1 cellular context compared by ENCODE assay signal in the genomic region with DNA sequence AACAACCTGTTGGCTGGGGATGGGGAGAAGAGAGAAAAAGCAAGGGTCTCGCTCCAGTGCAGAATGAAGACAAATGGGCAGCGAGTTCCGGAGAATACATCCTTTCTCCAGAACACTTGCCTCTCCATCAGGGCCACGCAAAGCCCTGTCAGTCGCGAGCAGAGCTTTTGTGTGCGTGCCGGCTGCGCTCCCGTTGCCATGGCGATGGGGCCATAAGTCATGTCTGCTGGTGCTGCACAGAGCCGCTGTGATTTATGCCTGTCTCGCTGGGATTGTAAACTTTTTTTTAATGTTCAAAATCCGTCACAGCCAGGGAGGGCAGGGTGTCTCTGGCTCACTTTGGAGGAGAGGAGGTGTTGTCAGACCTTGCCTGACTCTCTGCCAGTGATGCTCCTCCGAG.
TF ChIP-seq lines count a peak whose summit lies in the region.

No MANE protein-coding gene starts in this region.

TF ChIP-seq in WTC11, 78 proteins besides CTCF, POLR2A, EP300 and RAD21 (continued from another document):
- TF ChIP-seq, protein P1, sequence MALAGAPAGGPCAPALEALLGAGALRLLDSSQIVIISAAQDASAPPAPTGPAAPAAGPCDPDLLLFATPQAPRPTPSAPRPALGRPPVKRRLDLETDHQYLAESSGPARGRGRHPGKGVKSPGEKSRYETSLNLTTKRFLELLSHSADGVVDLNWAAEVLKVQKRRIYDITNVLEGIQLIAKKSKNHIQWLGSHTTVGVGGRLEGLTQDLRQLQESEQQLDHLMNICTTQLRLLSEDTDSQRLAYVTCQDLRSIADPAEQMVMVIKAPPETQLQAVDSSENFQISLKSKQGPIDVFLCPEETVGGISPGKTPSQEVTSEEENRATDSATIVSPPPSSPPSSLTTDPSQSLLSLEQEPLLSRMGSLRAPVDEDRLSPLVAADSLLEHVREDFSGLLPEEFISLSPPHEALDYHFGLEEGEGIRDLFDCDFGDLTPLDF (CRISPR knock-in tag; IDR thresholded peaks at IDR 0.05), result no peak
- TF ChIP-seq ESRRA (CRISPR knock-in tag; IDR thresholded peaks at IDR 0.05; ENCODE audit: borderline replicate concordance), result no peak
- TF ChIP-seq ZNF232 (CRISPR knock-in tag; IDR thresholded peaks at IDR 0.05), result no peak
- no peak for TF ChIP-seq HMGXB4 (CRISPR knock-in tag; IDR thresholded peaks at IDR 0.05)
- TF ChIP-seq ZNF416 (CRISPR knock-in tag; IDR thresholded peaks at IDR 0.05), result no peak
- no peak for TF ChIP-seq ZNF219 (CRISPR knock-in tag; IDR thresholded peaks at IDR 0.05; ENCODE audit: borderline replicate concordance)
